Comparison of ENCODE assay signal across 17 cellular contexts in genomic region chr4:164648849-164649212, GRCh38.
"Had no signal": no experiment of that assay in that cellular context is flagged by ENCODE, and none has a peak within 500 bp of the region (broad histone marks: within the 10 kb centered on the region; RNA-seq: fewer than 3 reads in every experiment).

No MANE protein-coding gene starts in this region.

- FAIRE-seq: frontal cortex had no signal

- DNase-seq: activated B cell treated with CpG ODN at 0.5 μM for 24 hours; activated CD4-positive, alpha-beta T cell treated with anti-CD3 and anti-CD28 coated beads, Interleukin-2, amount 10 ng/mL, durations not matched to agents 24 days and 14 days; activated CD8-positive, alpha-beta memory T cell treated with anti-CD3 and anti-CD28 coated beads, Interleukin-2, amount 50 U/mL, for 48 hours; activated CD8-positive, alpha-beta T cell treated with anti-CD3 and anti-CD28 coated beads, Interleukin-2, amount 10 ng/mL, durations not matched to agents 7 days and 5 days; activated gamma-delta T cell; activated naive CD8-positive, alpha-beta T cell treated with anti-CD3 and anti-CD28 coated beads for 36 hours; activated T-cell treated with anti-CD3 and anti-CD28 coated beads, Interleukin-2, amount 50 U/mL, for 72 hours; amygdala; cerebellar nuclear complex; effector memory CD4-positive, alpha-beta T cell; head of caudate nucleus; right cardiac atrium; stimulated activated naive CD8-positive, alpha-beta T cell treated with anti-CD3 and anti-CD28 coated beads, Interleukin-15, amount 100 ng/mL, for 72 hours; T-helper 17 cell had no signal

- H3K4me1 ChIP-seq: prostate gland had no signal

- H3K27ac ChIP-seq: prostate gland had no signal

- H3K27me3 ChIP-seq: brain microvascular endothelial cell had no signal

- H3K36me3 ChIP-seq: brain microvascular endothelial cell, prostate gland had no signal

- ATAC-seq: activated CD8-positive, alpha-beta T cell treated with anti-CD3 and anti-CD28 coated beads, Interleukin-2, amount 10 ng/mL, durations not matched to agents 7 days and 5 days; activated T-cell treated with anti-CD3 and anti-CD28 coated beads, Interleukin-2, amount 50 U/mL, for 72 hours; right cardiac atrium; stimulated activated naive CD8-positive, alpha-beta T cell treated with anti-CD3 and anti-CD28 coated beads, Interleukin-15, amount 100 ng/mL, for 72 hours; T-helper 17 cell had no signal

- H3K9me3 ChIP-seq: prostate gland had no signal

- H3K4me3 ChIP-seq: prostate gland had no signal
